Comparison of ENCODE assay signal across 9 cellular contexts in the genomic region with DNA sequence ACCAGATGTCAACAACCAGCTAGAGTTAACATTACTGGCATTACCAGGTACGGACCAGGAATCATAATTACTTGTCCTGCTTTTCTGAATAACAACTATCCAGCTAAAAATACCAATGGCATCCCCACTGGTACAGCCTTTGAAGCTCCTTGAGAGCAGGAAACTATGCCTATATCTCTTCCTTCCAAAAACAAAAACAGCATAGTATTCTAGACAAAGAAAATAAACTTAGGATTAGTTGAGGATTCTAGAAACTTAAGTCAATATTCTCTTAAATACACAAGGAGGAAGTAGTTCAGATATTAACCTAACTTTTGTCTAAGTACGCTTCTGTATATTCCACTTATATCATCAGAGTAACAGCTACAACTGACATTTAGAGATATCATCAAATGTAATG. TPM values are rescaled to one million over a fixed set of nuclear protein-coding genes. Genes with fewer than 3 reads are reported as not detected.
DNase-seq lines count a peak whose midpoint lies in the region; TF ChIP-seq lines count a peak whose summit lies in the region.
"Had no signal": no experiment of that assay in that cellular context is flagged by ENCODE, and none has a peak within 500 bp of the region (broad histone marks: within the 10 kb centered on the region; RNA-seq: fewer than 3 reads in every experiment).

No MANE protein-coding gene starts in this region.

- intact Hi-C loops in OCI-LY7 (cut with micrococcal nuclease; ENCODE audit: unreplicated experiment) = loop anchor here (2.0 kb wide), 1 partner anchor 25 kb away; no protein-coding TSS in a partner anchor

- H2AFZ ChIP-seq in OCI-LY7 (ENCODE audit: low read length) = no peak overlapping the region
- H2AFZ ChIP-seq in neuron (ENCODE audit: low read depth, low read length) = no peak overlapping the region

- H3K27ac ChIP-seq in OCI-LY7 (ENCODE audit: low read depth, low read length, poor library complexity, severe bottlenecking) (no peak overlapping the region), duodenal mucosa (ENCODE audit: low read depth, low read length) (no peak overlapping the region)

- in situ Hi-C loops in ACHN (cut with HindIII; ENCODE audit: low pct_ligation_motif_present, low pct_unique_long_range_greater_than_20kb, low sequenced_read_pairs) = no loop called here

- H3K9me2 ChIP-seq in OCI-LY7 (ENCODE audit: insufficient read depth, low read length) = no peaks in the 10 kb centered on the region

- H3K27me3 ChIP-seq in duodenal mucosa (ENCODE audit: control insufficient read depth in 1 of 2, insufficient read depth in 2 of 2, low read length in 2 of 2) (no peaks in the 10 kb centered on the region), neuron (ENCODE audit: insufficient read depth, low read length) (no peaks in the 10 kb centered on the region)
- H3K27me3 ChIP-seq: gastroesophageal sphincter had no signal

- peaks cover 34% of the 10 kb centered on the region for H3K4me1 ChIP-seq in ES-I3 (ENCODE audit: insufficient read depth, low read length)
- peaks cover 34% of the 10 kb centered on the region for H3K4me1 ChIP-seq in OCI-LY7 (ENCODE audit: insufficient read depth, low read length, poor library complexity, severe bottlenecking)
- peaks cover 27 to 39% of the 10 kb centered on the region in 2 donors for H3K4me1 ChIP-seq in duodenal mucosa (ENCODE audit: control insufficient read depth in 1 of 2, insufficient read depth in 2 of 2, low read length in 2 of 2)
- peaks cover 25% of the 10 kb centered on the region for H3K4me1 ChIP-seq in neuron (ENCODE audit: insufficient read depth, low read length)

- no peaks in the 10 kb centered on the region for H3K9me3 ChIP-seq in ES-I3 (ENCODE audit: control insufficient read depth, insufficient read depth, low read length)
- H3K9me3 ChIP-seq in OCI-LY7 (ENCODE audit: low read length) = no peaks in the 10 kb centered on the region
- H3K9me3 ChIP-seq in duodenal mucosa (ENCODE audit: control insufficient read depth in 1 of 2, low read length in 2 of 2) = no peaks in the 10 kb centered on the region
- peaks cover 2% of the 10 kb centered on the region for H3K9me3 ChIP-seq in neuron (ENCODE audit: low read length)
- H3K9me3 ChIP-seq: gastroesophageal sphincter had no signal

- H3K4me3 ChIP-seq in OCI-LY7 (ENCODE audit: low read depth, low read length, poor library complexity, severe bottlenecking) (peak overlapping the region; percentile 87), duodenal mucosa (ENCODE audit: low read depth in 1 of 2, low read length in 2 of 2) (peak overlapping the region; percentile 64 to 94), neuron (ENCODE audit: low read length) (peak overlapping the region; percentile 99)

- peak overlapping the region; percentile 90 for H3K4me2 ChIP-seq in OCI-LY7 (ENCODE audit: low read length)

- 0 out of 2 replicates have a peak overlapping the region, but pooled peaks have one; percentile 98 for H3K9ac ChIP-seq in ES-I3 (ENCODE audit: low read depth, low read length)
- peak overlapping the region in 1 of 2 donors; percentile 44 for H3K9ac ChIP-seq in duodenal mucosa (ENCODE audit: low read depth in 1 of 2, low read length in 2 of 2)

- peaks cover 52% of the 10 kb centered on the region for H4K20me1 ChIP-seq in OCI-LY7 (ENCODE audit: insufficient read depth, low read length)

- H3K36me3 ChIP-seq in ES-I3 (ENCODE audit: insufficient read depth, low read length) (no peaks in the 10 kb centered on the region), OCI-LY7 (ENCODE audit: insufficient read depth, low read length) (peaks cover 75% of the 10 kb centered on the region), duodenal mucosa (ENCODE audit: control insufficient read depth in 1 of 2, insufficient read depth in 2 of 2, low read length in 2 of 2) (peaks cover 0 to 2% of the 10 kb centered on the region in 2 donors), neuron (ENCODE audit: insufficient read depth, low read length) (peaks cover 41% of the 10 kb centered on the region)

- H3K79me2 ChIP-seq in OCI-LY7 (ENCODE audit: insufficient read depth, low read depth, low read length) = peaks cover 95% of the 10 kb centered on the region

- DNase-seq in OCI-LY7 (ENCODE audit: low spot score) = no peak
- no peak for DNase-seq in cerebellum (ENCODE audit: low spot score)
- DNase-seq in ACHN = no peak
- no peak for DNase-seq in middle frontal gyrus (ENCODE audit: extremely low spot score, low spot score)
- no peak for DNase-seq in mucosa of gallbladder (ENCODE audit: low spot score)

- POLR2A ChIA-PET in OCI-LY7 (lab: Charles Lee) = interaction anchor here (0.6 to 4.9 kb wide), 13 partner anchors 9 to 915 kb away, joined by 3 to 47 read pairs (median 4); a partner anchor contains a TSS

- no peak for TF ChIP-seq CTCF in OCI-LY7 (conservative IDR thresholded peaks at IDR 0.05; ENCODE audit: low read length)

- TSS peak; percentile 4 for BruUV-seq in OCI-LY7 (replicated peaks; lab: Mats Ljungman, UMichigan)

- CTCF ChIA-PET in OCI-LY7 (lab: Charles Lee; ENCODE audit: unreplicated experiment) = interaction anchor here (1.6 kb wide), 1 partner anchor 10 kb away, joined by 5 read pairs; no protein-coding TSS in a partner anchor

RNA-seq across cellular contexts. Expression of a gene that starts 3.0 kb away (rescaled TPM):
- total RNA-seq in OCI-LY7 (2014; rRNA removed; shearing (Covaris generic)) = 234 and 256 TPM in 2 replicates
- 301 and 325 TPM in 2 replicates for total RNA-seq in OCI-LY7 (2022)
- total RNA-seq in cerebellum = 395 TPM
- 107 TPM for total RNA-seq in mucosa of gallbladder

RNA-seq across cellular contexts. Expression of a gene that starts 28.8 kb away (rescaled TPM):
- 9.0 and 12.6 TPM in 2 replicates for total RNA-seq in OCI-LY7 (2014; rRNA removed; shearing (Covaris generic))
- total RNA-seq in OCI-LY7 (2022) = 14.9 and 15.8 TPM in 2 replicates
- total RNA-seq in cerebellum = 39.1 TPM
- 52.5 TPM for total RNA-seq in mucosa of gallbladder
